Comparison of ENCODE assay signal across 20 cellular contexts in genomic region chr1:5896706-5897105, GRCh38.
A peak's percentile ranks its signal among the peaks of the same experiment; 100 is the strongest.
DNase-seq lines count a peak whose midpoint lies in the region; ATAC-seq, FAIRE-seq and TF ChIP-seq lines count a peak whose summit lies in the region.
"Had no signal": no experiment of that assay in that cellular context is flagged by ENCODE, and none has a peak within 500 bp of the region (broad histone marks: within the 10 kb centered on the region; RNA-seq: fewer than 3 reads in every experiment).

No MANE protein-coding gene starts in this region.

- no peak overlapping the region for H2AFZ ChIP-seq in H9 (ENCODE audit: low read length)
- H2AFZ ChIP-seq in HepG2 (ENCODE audit: low read length) = no peak overlapping the region

- BruUV-seq in HepG2 (replicated peaks; lab: Mats Ljungman, UMichigan) = no TSS peak

- H3K18ac ChIP-seq in H9 (ENCODE audit: insufficient read length, low read depth, low read length) = no peak overlapping the region

- CTCF ChIA-PET in HepG2 (lab: Yijun Ruan, JAX; ENCODE audit: low intra/inter-chr PET ratio, low total read pairs) = no interaction called here
- CTCF ChIA-PET in activated CD8-positive, alpha-beta T cell treated with anti-CD3 and anti-CD28 coated beads, Interleukin-2, amount 10 ng/mL, durations not matched to agents 7 days and 5 days (lab: Charles Lee) = no interaction called here

- H3K9ac ChIP-seq in H9 (ENCODE audit: extremely low read depth, insufficient read length, low read length) (no peak overlapping the region), endocrine pancreas (ENCODE audit: control insufficient read depth, insufficient read depth, low read length) (peak overlapping the region; percentile 1), HepG2 (ENCODE audit: insufficient read depth, low read depth, low read length) (no peak overlapping the region)

- H3K56ac ChIP-seq in H9 (ENCODE audit: insufficient read length, low read depth, low read length) = no peak overlapping the region

- H2AK5ac ChIP-seq in H9 (ENCODE audit: insufficient read length, low read length) = no peak overlapping the region

- in situ Hi-C loops in HepG2 (cut with HindIII; ENCODE audit: extremely low pct_ligation_motif_present, low pct_unique_long_range_greater_than_20kb) = no loop called here

- no peak overlapping the region for H3T11ph ChIP-seq in H9 (ENCODE audit: low read length)

- no peak for FAIRE-seq in HepG2 (lab: Jason Lieb, UNC)
- FAIRE-seq: kidney, TTC549 had no signal

- H3K4ac ChIP-seq in H9 (ENCODE audit: low read depth, low read length) = no peak overlapping the region

- ATAC-seq in HepG2 (no peak), GM18861 (IDR thresholded peaks at IDR 0.05; ENCODE audit: unreplicated experiment) (no peak)
- no peak for ATAC-seq in activated CD8-positive, alpha-beta T cell treated with anti-CD3 and anti-CD28 coated beads, Interleukin-2, amount 10 ng/mL, durations not matched to agents 7 days and 5 days
- ATAC-seq: sciatic nerve; stimulated activated naive B cell treated with anti-CD40 and anti-IgM and Interleukin-4, amounts not matched to agents 10 μg/mL and 1 μg/mL and 100 μg/mL, for 72 hours had no signal

- H3K36me3 Mint-ChIP-seq in H9 (ENCODE audit: insufficient read depth in 1 of 3, low read depth in 3 of 3) = peaks cover 29 to 39% (median 31%) of the 10 kb centered on the region in 3 experiments
- peaks cover 16% of the 10 kb centered on the region for H3K36me3 Mint-ChIP-seq in activated T-cell treated with anti-CD3 and anti-CD28 coated beads, Interleukin-2, amount 50 U/mL, for 24 hours (ENCODE audit: low read depth)
- H3K36me3 Mint-ChIP-seq in activated CD8-positive, alpha-beta T cell treated with anti-CD3 and anti-CD28 coated beads, Interleukin-2, amount 10 ng/mL, durations not matched to agents 7 days and 5 days (ENCODE audit: low read depth) = peaks cover 3% of the 10 kb centered on the region

- no peak overlapping the region for H3K23ac ChIP-seq in H9 (ENCODE audit: insufficient read length, low read depth, low read length)

- peaks cover 5% of the 10 kb centered on the region; the same call in 1 of the 2 replicates for H3K4me1 ChIP-seq in H9 (ENCODE audit: insufficient read depth, low read length)
- no peaks in the 10 kb centered on the region for H3K4me1 ChIP-seq in endocrine pancreas (ENCODE audit: control insufficient read depth, insufficient read depth, low read length)
- peaks cover 11% of the 10 kb centered on the region for H3K4me1 ChIP-seq in HepG2 (ENCODE audit: insufficient read depth, low read length)
- H3K4me1 ChIP-seq: tibial artery had no signal

- DNase-seq in H9 (peak; percentile 51), HepG2 (ENCODE audit: low spot score) (no peak), pons (ENCODE audit: low spot score) (peak; percentile 36)
- DNase-seq in activated T-cell treated with anti-CD3 and anti-CD28 coated beads, Interleukin-2, amount 50 U/mL, for 24 hours = no peak
- no peak for DNase-seq in activated naive CD4-positive, alpha-beta T cell treated with Interleukin-2 at 50 U/mL for 16 hours
- no peak for DNase-seq in activated CD8-positive, alpha-beta T cell treated with anti-CD3 and anti-CD28 coated beads, Interleukin-2, amount 10 ng/mL, durations not matched to agents 7 days and 5 days
- DNase-seq: activated CD4-positive, alpha-beta T cell treated with anti-CD3 and anti-CD28 coated beads, Interleukin-2, amount 10 ng/mL, durations not matched to agents 24 days and 14 days; activated naive CD4-positive, alpha-beta T cell; DMS79 treated with DMSO at 0.1 percent for 48 hours; kidney; NCI-H1417; NCI-H2171; occipital lobe; stimulated activated naive B cell treated with anti-CD40 and anti-IgM and Interleukin-4, amounts not matched to agents 10 μg/mL and 1 μg/mL and 100 μg/mL, for 72 hours; tibial artery had no signal

- H3K27ac ChIP-seq in H9 (ENCODE audit: insufficient read length, low read depth, low read length) = no peak overlapping the region
- H3K27ac ChIP-seq in HepG2 (ENCODE audit: extremely low read length, insufficient read depth, low read length) = no peak overlapping the region
- H3K27ac ChIP-seq: tibial artery had no signal

- peak overlapping the region; percentile 43 for H3K4me2 ChIP-seq in H9 (ENCODE audit: insufficient read depth, insufficient read length, low read length)
- H3K4me2 ChIP-seq in HepG2 (ENCODE audit: low read depth, low read length) = no peak overlapping the region

- H3K79me2 ChIP-seq in H9 (ENCODE audit: insufficient read depth, low read length) (no peaks in the 10 kb centered on the region), HepG2 (ENCODE audit: insufficient read depth, low read length) (no peaks in the 10 kb centered on the region)

- peak overlapping the region; percentile 86 to 96 (median 96) for H3K27ac Mint-ChIP-seq in H9
- H3K27ac Mint-ChIP-seq in activated T-cell treated with anti-CD3 and anti-CD28 coated beads, Interleukin-2, amount 50 U/mL, for 24 hours = no peak overlapping the region
- H3K27ac Mint-ChIP-seq in activated CD8-positive, alpha-beta T cell treated with anti-CD3 and anti-CD28 coated beads, Interleukin-2, amount 10 ng/mL, durations not matched to agents 7 days and 5 days = no peak overlapping the region
- H3K27ac Mint-ChIP-seq: activated CD4-positive, alpha-beta T cell treated with anti-CD3 and anti-CD28 coated beads, Interleukin-2, amount 10 ng/mL, durations not matched to agents 24 days and 14 days; CD8-positive, alpha-beta memory T cell; stimulated activated naive B cell treated with anti-CD40 and anti-IgM and Interleukin-4, amounts not matched to agents 10 μg/mL and 1 μg/mL and 100 μg/mL, for 72 hours had no signal

- TF ChIP-seq EP300 in HepG2 (IDR thresholded peaks at IDR 0.05; ENCODE audit: low read depth in 2 of 2, low read length in 2 of 2) (no peak), HepG2 (CRISPR knock-in tag; IDR thresholded peaks at IDR 0.05; ENCODE audit: borderline replicate concordance) (no peak)

- intact Hi-C loops in HepG2 (cut with micrococcal nuclease; ENCODE audit: unreplicated experiment) = no loop called here

- no peak overlapping the region for H2BK15ac ChIP-seq in H9 (ENCODE audit: low read depth, low read length)

- no peak overlapping the region for H4K8ac ChIP-seq in H9 (replicated peaks; ENCODE audit: insufficient read length, low read depth, low read length)

- no CpG with 5 or more reads among the region's 13 CpGs for WGBS in H9 (ENCODE audit: extremely low coverage, insufficient read length, low lambda C conversion rate)
- WGBS in HepG2 (ENCODE audit: low lambda C conversion rate) = 78% methylated on average over 13 of the region's 13 CpGs

- H3K27me3 ChIP-seq in H9 (ENCODE audit: insufficient read depth, low read length) (no peaks in the 10 kb centered on the region), endocrine pancreas (ENCODE audit: control insufficient read depth, insufficient read depth, low read length) (no peaks in the 10 kb centered on the region), HepG2 (ENCODE audit: control insufficient read depth in 1 of 2, insufficient read depth in 2 of 2, low read length in 2 of 2) (no peaks in the 10 kb centered on the region)
- H3K27me3 ChIP-seq: tibial artery had no signal

- no peak overlapping the region for H2BK120ac ChIP-seq in H9 (ENCODE audit: low read depth, low read length, poor library complexity, severe bottlenecking)

- H4K5ac ChIP-seq in H9 (ENCODE audit: insufficient read length, low read depth, low read length) = no peak overlapping the region

- H2BK12ac ChIP-seq in H9 (ENCODE audit: insufficient read length, low read depth, low read length) = no peak overlapping the region

- H4K20me1 ChIP-seq in H9 (ENCODE audit: control insufficient read depth, insufficient read depth, insufficient read length) (no peaks in the 10 kb centered on the region), HepG2 (ENCODE audit: insufficient read depth, low read length) (no peaks in the 10 kb centered on the region)

- no peak for TF ChIP-seq CTCF in H9 (conservative IDR thresholded peaks at IDR 0.05)
- TF ChIP-seq CTCF in HepG2 (CRISPR knock-in tag; IDR thresholded peaks at IDR 0.05) = no peak

- H3K36me3 ChIP-seq in endocrine pancreas (ENCODE audit: control insufficient read depth, insufficient read depth, low read length) (no peaks in the 10 kb centered on the region), HepG2 (replicated peaks in 1 of 2; ENCODE audit: control insufficient read depth in 1 of 2, insufficient read depth in 2 of 2, low read length in 2 of 2) (peaks cover 6 to 28% of the 10 kb centered on the region in 2 experiments; a peak in 4 of 5 replicates)

- H2BK20ac ChIP-seq in H9 (ENCODE audit: low read depth, low read length, poor library complexity, severe bottlenecking) = no peak overlapping the region

- H3K23me2 ChIP-seq in H9 (ENCODE audit: insufficient read length, low read depth, low read length, poor library complexity, severe bottlenecking) = no peaks in the 10 kb centered on the region

- TF ChIP-seq RAD21 in HepG2 (CRISPR knock-in tag; IDR thresholded peaks at IDR 0.05) = no peak

- H3K79me1 ChIP-seq in H9 (ENCODE audit: insufficient read depth, low read depth, low read length, poor library complexity, severe bottlenecking) = no peaks in the 10 kb centered on the region

- no peak overlapping the region for H4K91ac ChIP-seq in H9 (ENCODE audit: insufficient read length, low read depth, low read length)

- H3K9me3 ChIP-seq in H9 (ENCODE audit: control insufficient read depth, low read depth, low read length) (no peaks in the 10 kb centered on the region), endocrine pancreas (ENCODE audit: control insufficient read depth, low read length) (no peaks in the 10 kb centered on the region), HepG2 (ENCODE audit: low read length) (no peaks in the 10 kb centered on the region)
- H3K9me3 ChIP-seq: tibial artery had no signal

- POLR2A ChIA-PET in HepG2 (lab: Yijun Ruan, JAX) = no interaction called here
- POLR2A ChIA-PET in activated CD8-positive, alpha-beta T cell treated with anti-CD3 and anti-CD28 coated beads, Interleukin-2, amount 10 ng/mL, durations not matched to agents 7 days and 5 days (lab: Charles Lee) = no interaction called here

- peaks cover 2% of the 10 kb centered on the region for H3K27me3 Mint-ChIP-seq in H9 (ENCODE audit: low read depth)
- no peaks in the 10 kb centered on the region for H3K27me3 Mint-ChIP-seq in activated T-cell treated with anti-CD3 and anti-CD28 coated beads, Interleukin-2, amount 50 U/mL, for 24 hours
- no peaks in the 10 kb centered on the region for H3K27me3 Mint-ChIP-seq in activated CD8-positive, alpha-beta T cell treated with anti-CD3 and anti-CD28 coated beads, Interleukin-2, amount 10 ng/mL, durations not matched to agents 7 days and 5 days (ENCODE audit: low read depth)
- H3K27me3 Mint-ChIP-seq: activated CD4-positive, alpha-beta T cell treated with anti-CD3 and anti-CD28 coated beads, Interleukin-2, amount 10 ng/mL, durations not matched to agents 24 days and 14 days; CD8-positive, alpha-beta memory T cell; stimulated activated naive B cell treated with anti-CD40 and anti-IgM and Interleukin-4, amounts not matched to agents 10 μg/mL and 1 μg/mL and 100 μg/mL, for 72 hours had no signal

- peak overlapping the region; percentile 59 to 73 for H3K4me3 Mint-ChIP-seq in H9
- H3K4me3 Mint-ChIP-seq in activated T-cell treated with anti-CD3 and anti-CD28 coated beads, Interleukin-2, amount 50 U/mL, for 24 hours = no peak overlapping the region
- no peak overlapping the region for H3K4me3 Mint-ChIP-seq in activated CD8-positive, alpha-beta T cell treated with anti-CD3 and anti-CD28 coated beads, Interleukin-2, amount 10 ng/mL, durations not matched to agents 7 days and 5 days
- H3K4me3 Mint-ChIP-seq: activated CD4-positive, alpha-beta T cell treated with anti-CD3 and anti-CD28 coated beads, Interleukin-2, amount 10 ng/mL, durations not matched to agents 24 days and 14 days; CD8-positive, alpha-beta memory T cell; stimulated activated naive B cell treated with anti-CD40 and anti-IgM and Interleukin-4, amounts not matched to agents 10 μg/mL and 1 μg/mL and 100 μg/mL, for 72 hours had no signal

- no peak overlapping the region for H2BK5ac ChIP-seq in H9 (ENCODE audit: insufficient read length, low read length)

- TF ChIP-seq POLR2A in HepG2 (IDR thresholded peaks at IDR 0.05; ENCODE audit: insufficient read depth in 1 of 2, low read depth in 2 of 2, low read length in 2 of 2) = no peak

- no peak overlapping the region for H3K14ac ChIP-seq in H9 (ENCODE audit: insufficient read depth, low read length)

- H3K4me3 ChIP-seq in endocrine pancreas (ENCODE audit: control insufficient read depth, insufficient read depth, low read length) = peak overlapping the region; percentile 48
- H3K4me3 ChIP-seq in HepG2 (replicated peaks in 1 of 3; ENCODE audit: insufficient read depth in 1 of 3, low read depth in 2 of 3, low read length in 3 of 3) = no peak overlapping the region
- H3K4me3 ChIP-seq: tibial artery had no signal

- peaks cover 14 to 18% of the 10 kb centered on the region in 2 experiments for H3K9me3 Mint-ChIP-seq in H9
- H3K9me3 Mint-ChIP-seq in activated T-cell treated with anti-CD3 and anti-CD28 coated beads, Interleukin-2, amount 50 U/mL, for 24 hours = no peaks in the 10 kb centered on the region
- no peaks in the 10 kb centered on the region for H3K9me3 Mint-ChIP-seq in activated CD8-positive, alpha-beta T cell treated with anti-CD3 and anti-CD28 coated beads, Interleukin-2, amount 10 ng/mL, durations not matched to agents 7 days and 5 days (ENCODE audit: insufficient read depth)
- H3K9me3 Mint-ChIP-seq: activated CD4-positive, alpha-beta T cell treated with anti-CD3 and anti-CD28 coated beads, Interleukin-2, amount 10 ng/mL, durations not matched to agents 24 days and 14 days had no signal

- peaks cover 36 to 49% of the 10 kb centered on the region in 2 experiments for H3K4me1 Mint-ChIP-seq in H9
- H3K4me1 Mint-ChIP-seq in activated T-cell treated with anti-CD3 and anti-CD28 coated beads, Interleukin-2, amount 50 U/mL, for 24 hours (ENCODE audit: low read depth) = no peaks in the 10 kb centered on the region
- peaks cover 3% of the 10 kb centered on the region for H3K4me1 Mint-ChIP-seq in activated CD8-positive, alpha-beta T cell treated with anti-CD3 and anti-CD28 coated beads, Interleukin-2, amount 10 ng/mL, durations not matched to agents 7 days and 5 days (ENCODE audit: low read depth)
- H3K4me1 Mint-ChIP-seq: CD8-positive, alpha-beta memory T cell; stimulated activated naive B cell treated with anti-CD40 and anti-IgM and Interleukin-4, amounts not matched to agents 10 μg/mL and 1 μg/mL and 100 μg/mL, for 72 hours had no signal

Comparison
In these comparisons a context has a peak if more than half of its experiments do, and no peak if none do; other contexts are left out.
1. DNase-seq: peak in H9 (single experiment) and pons (single experiment); none in HepG2 (single experiment), activated T-cell treated with anti-CD3 and anti-CD28 coated beads, Interleukin-2, amount 50 U/mL, for 24 hours (single experiment), activated naive CD4-positive, alpha-beta T cell treated with Interleukin-2 at 50 U/mL for 16 hours (single experiment) and activated CD8-positive, alpha-beta T cell treated with anti-CD3 and anti-CD28 coated beads, Interleukin-2, amount 10 ng/mL, durations not matched to agents 7 days and 5 days (single experiment).
2. H3K27ac Mint-ChIP-seq: peak in H9 (3 of 3); none in activated T-cell treated with anti-CD3 and anti-CD28 coated beads, Interleukin-2, amount 50 U/mL, for 24 hours (single experiment) and activated CD8-positive, alpha-beta T cell treated with anti-CD3 and anti-CD28 coated beads, Interleukin-2, amount 10 ng/mL, durations not matched to agents 7 days and 5 days (single experiment).
3. H3K4me3 Mint-ChIP-seq: peak in H9 (2 of 2); none in activated T-cell treated with anti-CD3 and anti-CD28 coated beads, Interleukin-2, amount 50 U/mL, for 24 hours (single experiment) and activated CD8-positive, alpha-beta T cell treated with anti-CD3 and anti-CD28 coated beads, Interleukin-2, amount 10 ng/mL, durations not matched to agents 7 days and 5 days (single experiment).